8 cellular contexts compared by ENCODE assay signal in genomic region chr7:102279537-102280400, GRCh38. TPM values are rescaled to one million over a fixed set of nuclear protein-coding genes. Genes with fewer than 3 reads are reported as not detected.
A peak's percentile ranks its signal among the peaks of the same experiment; 100 is the strongest.
DNase-seq lines count a peak whose midpoint lies in the region; ATAC-seq and TF ChIP-seq lines count a peak whose summit lies in the region.

No MANE protein-coding gene starts in this region.

- TF ChIP-seq CTCF in right atrium auricular region (IDR thresholded peaks at IDR 0.05) (peak; percentile 52 to 88), spleen (IDR thresholded peaks at IDR 0.05 in 8 of 11, conservative IDR thresholded peaks at IDR 0.05 in 3 of 11) (peak; percentile 68 to 92 (median 85))

- intact Hi-C loops in spleen (cut with DNase I; ENCODE audit: low total_unique reads): loop anchor here (5.0 kb wide), 1 partner anchor 113 kb away; no protein-coding TSS in a partner anchor

- no peaks in the 10 kb centered on the region for H3K4me1 ChIP-seq in CD8-positive, alpha-beta memory T cell (ENCODE audit: insufficient read depth, low read length)
- H3K4me1 ChIP-seq in adipocyte (ENCODE audit: control insufficient read depth, insufficient read depth, low read length): no peaks in the 10 kb centered on the region
- H3K4me1 ChIP-seq in right atrium auricular region: peaks cover 0 to 4% of the 10 kb centered on the region in 2 donors
- H3K4me1 ChIP-seq in spleen: peaks cover 13 to 36% (median 26%) of the 10 kb centered on the region in 6 donors

- ATAC-seq in GM19438 (IDR thresholded peaks at IDR 0.05; ENCODE audit: low read depth, unreplicated experiment): peak; percentile 66
- no peak for ATAC-seq in HG03565 (IDR thresholded peaks at IDR 0.05; ENCODE audit: unreplicated experiment)

- H3K9me3 Mint-ChIP-seq in CD8-positive, alpha-beta memory T cell: no peaks in the 10 kb centered on the region

- DNase-seq in CD8-positive, alpha-beta memory T cell: peak; percentile 33 to 72 (median 48)
- DNase-seq in KBM-7 (peak; percentile 77), SK-N-DZ (ENCODE audit: low spot score) (peak; percentile 80), adipocyte (ENCODE audit: low read depth) (peak; percentile 83), right atrium auricular region (ENCODE audit: low spot score) (no peak), spleen (peak; percentile 90)

- H3K27ac Mint-ChIP-seq in CD8-positive, alpha-beta memory T cell: peak overlapping the region in 1 of 8 donors; percentile 32

- no peaks in the 10 kb centered on the region for H3K27me3 ChIP-seq in CD8-positive, alpha-beta memory T cell (ENCODE audit: insufficient read depth, low read length, poor library complexity, severe bottlenecking)
- H3K27me3 ChIP-seq in adipocyte (replicated peaks; ENCODE audit: control insufficient read depth, insufficient read depth, low read length): no peaks in the 10 kb centered on the region
- H3K27me3 ChIP-seq in right atrium auricular region: no peaks in the 10 kb centered on the region
- no peaks in the 10 kb centered on the region for H3K27me3 ChIP-seq in spleen (replicated peaks in 1 of 7)

- H3K27me3 Mint-ChIP-seq in CD8-positive, alpha-beta memory T cell: no peaks in the 10 kb centered on the region

- 52 to 56% (median 55%) methylated on average over 21 to 23 of the region's 23 CpGs for WGBS in spleen, 5 donors

- H3K9ac ChIP-seq in adipocyte (ENCODE audit: low read length): no peak overlapping the region

- H3K27ac ChIP-seq in CD8-positive, alpha-beta memory T cell (ENCODE audit: low read depth, low read length): no peak overlapping the region
- H3K27ac ChIP-seq in right atrium auricular region (no peak overlapping the region), spleen (peak overlapping the region in 4 of 8 donors; percentile 4 to 46 (median 40))

- no peaks in the 10 kb centered on the region for H3K36me3 ChIP-seq in CD8-positive, alpha-beta memory T cell (ENCODE audit: insufficient read depth, low read length)
- H3K36me3 ChIP-seq in adipocyte (ENCODE audit: control insufficient read depth, insufficient read depth, low read length, severe bottlenecking) (no peaks in the 10 kb centered on the region), right atrium auricular region (no peaks in the 10 kb centered on the region), spleen (no peaks in the 10 kb centered on the region)

- no peak overlapping the region for H3K4me3 Mint-ChIP-seq in CD8-positive, alpha-beta memory T cell

- TF ChIP-seq POLR2A in spleen (IDR thresholded peaks at IDR 0.05): no peak

- H3K4me1 Mint-ChIP-seq in CD8-positive, alpha-beta memory T cell: peaks cover 4 to 11% (median 7%) of the 10 kb centered on the region in 3 donors

- CTCF ChIA-PET in CD8-positive, alpha-beta memory T cell (lab: Charles Lee): interaction anchor here (0.8 to 3.3 kb wide), 6 partner anchors 8 to 737 kb away, joined by 3 to 21 read pairs (median 7); no protein-coding TSS in a partner anchor

- POLR2A ChIA-PET in CD8-positive, alpha-beta memory T cell (lab: Charles Lee): no interaction called here

- no peaks in the 10 kb centered on the region for H3K36me3 Mint-ChIP-seq in CD8-positive, alpha-beta memory T cell

- in situ Hi-C loops in KBM-7 (cut with MboI; ENCODE audit: low pct_unique_long_range_greater_than_20kb, low sequenced_read_pairs): loop anchor here (5.0 kb wide), 1 partner anchor 113 kb away; no protein-coding TSS in a partner anchor

- H3K4me3 ChIP-seq in CD8-positive, alpha-beta memory T cell (ENCODE audit: low read length): no peak overlapping the region
- H3K4me3 ChIP-seq in adipocyte (ENCODE audit: low read length) (no peak overlapping the region), right atrium auricular region (no peak overlapping the region), spleen (peak overlapping the region in 1 of 8 donors; percentile 41)

- no peaks in the 10 kb centered on the region for H3K9me3 ChIP-seq in CD8-positive, alpha-beta memory T cell (ENCODE audit: low read length)
- H3K9me3 ChIP-seq in adipocyte (ENCODE audit: control insufficient read depth, low read length) (no peaks in the 10 kb centered on the region), right atrium auricular region (no peaks in the 10 kb centered on the region), spleen (no peaks in the 10 kb centered on the region)

RNA-seq across cellular contexts. Expression of gene SH2B2, which starts 6.9 kb away (rescaled TPM):
- 1 to 10 TPM; 1.8 TPM for total RNA-seq in CD8-positive, alpha-beta memory T cell
- polyA plus RNA-seq in CD8-positive, alpha-beta memory T cell: 1.5 TPM
- polyA plus RNA-seq in SK-N-DZ (2014; cell fraction: cytosol; rRNA removed): 18.7 and 23.2 TPM in 2 replicates
- 12.7 and 20.9 TPM in 2 replicates for polyA plus RNA-seq in SK-N-DZ (2014; cell fraction: nucleus; rRNA removed)
- total RNA-seq in right atrium auricular region (1 to 10 TPM; 1.3 to 2.6 TPM), spleen (10 to 100 TPM; 23.2 to 36.9 (median 29.4) TPM)
- polyA plus RNA-seq in spleen: 10 to 100 TPM; 13.4 to 31.2 (median 15.5) TPM

Comparison
In these comparisons a context has a peak if more than half of its experiments do, and no peak if none do; other contexts are left out.
1. RNA of gene SH2B2, which starts 6.9 kb away (total RNA-seq): 23.2 to 36.9 TPM in spleen; 1.3 to 2.6 TPM in right atrium auricular region and 1.8 TPM in CD8-positive, alpha-beta memory T cell; every median in the first group is over 4 times any median in the second.